8 cellular contexts compared by ENCODE assay signal in the genomic region with DNA sequence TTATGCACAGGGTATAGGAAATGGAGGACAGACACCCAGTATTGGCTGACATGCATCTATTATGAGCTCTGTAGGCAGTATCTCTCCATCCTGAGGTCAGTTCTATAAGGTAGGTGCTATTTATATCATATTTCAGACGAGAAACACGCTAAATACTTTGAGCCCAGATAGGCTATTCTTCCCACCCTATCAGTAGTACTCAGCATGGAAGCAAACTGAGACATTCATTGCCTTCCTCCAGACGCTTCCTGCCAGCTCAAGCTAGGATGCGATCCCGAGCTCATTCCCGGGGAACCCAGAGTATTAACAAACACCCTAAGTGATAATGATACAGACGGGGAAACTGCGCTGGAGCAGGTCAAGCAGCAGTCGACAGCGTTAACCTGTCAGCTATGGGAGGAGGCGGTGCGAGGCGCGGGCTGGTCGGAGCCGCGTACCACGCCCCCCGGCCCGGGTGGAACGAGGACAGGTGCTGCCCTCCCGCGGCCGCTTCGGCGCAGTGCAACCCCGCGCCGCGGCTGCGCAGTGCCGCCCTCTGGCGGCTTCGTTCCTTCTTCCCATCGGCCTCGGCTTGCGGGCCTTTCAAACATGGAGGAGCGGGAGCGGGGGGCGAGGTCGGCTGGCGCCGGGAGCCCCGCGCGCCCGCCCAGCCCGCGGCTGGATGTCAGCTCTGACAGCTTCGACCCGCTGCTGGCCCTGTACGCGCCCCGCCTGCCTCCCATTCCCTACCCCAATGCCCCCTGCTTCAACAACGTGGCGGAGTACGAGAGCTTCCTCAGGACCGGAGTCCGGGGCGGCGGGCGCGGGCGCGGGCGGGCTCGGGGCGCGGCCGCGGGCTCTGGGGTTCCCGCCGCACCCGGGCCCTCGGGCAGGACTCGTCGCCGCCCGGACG. TPM values are rescaled to one million over a fixed set of nuclear protein-coding genes. Genes with fewer than 3 reads are reported as not detected.
DNase-seq lines count a peak whose midpoint lies in the region; ATAC-seq and TF ChIP-seq lines count a peak whose summit lies in the region.

A gene (plus strand): TSS at position 550 of the 892 bp plus-strand sequence. CDS start 39 bp downstream, at position 589.

- H3K4me1 Mint-ChIP-seq in dendritic cell treated with granulocyte-macrophage colony-stimulating factor and Interleukin-4, amounts not matched to agents 40 ng/mL and 50 ng/mL, for 4 days (ENCODE audit: low read depth) = peaks cover 7% of the 10 kb centered on the region

- intact Hi-C loops in dendritic cell treated with granulocyte-macrophage colony-stimulating factor and Interleukin-4, amounts not matched to agents 40 ng/mL and 50 ng/mL, for 4 days (cut with micrococcal nuclease) = loop anchor here (1.0 to 5.0 kb wide), 5 partner anchors 12 to 596 kb away; a partner anchor contains a TSS
- intact Hi-C loops in lower leg skin (cut with DNase I; ENCODE audit: low total_unique reads) = loop anchor here (10.0 kb wide), 1 partner anchor 419 kb away; no protein-coding TSS in a partner anchor

- peak within 1 kb of the TSS; percentile 69 for H3K4me3 ChIP-seq in lower leg skin (ENCODE audit: low read depth, poor library complexity, severe bottlenecking)

- no peak for TF ChIP-seq POLR2A in lower leg skin (IDR thresholded peaks at IDR 0.05)

- peak within 1 kb of the TSS; percentile 64 for H3K27ac Mint-ChIP-seq in dendritic cell treated with granulocyte-macrophage colony-stimulating factor and Interleukin-4, amounts not matched to agents 40 ng/mL and 50 ng/mL, for 4 days

- peak in 1 of 3 donors; percentile 86 for TF ChIP-seq CTCF in lower leg skin (IDR thresholded peaks at IDR 0.05)

- peak within 1 kb of the TSS; percentile 78 for H3K4me3 Mint-ChIP-seq in dendritic cell treated with granulocyte-macrophage colony-stimulating factor and Interleukin-4, amounts not matched to agents 40 ng/mL and 50 ng/mL, for 4 days

- 0 to 1% methylated on average over 27 to 54 of the region's 80 CpGs for WGBS in lower leg skin, 2 donors

- no peaks in the 10 kb centered on the region for H3K9me3 Mint-ChIP-seq in dendritic cell treated with granulocyte-macrophage colony-stimulating factor and Interleukin-4, amounts not matched to agents 40 ng/mL and 50 ng/mL, for 4 days

- ATAC-seq in GM19324 (IDR thresholded peaks at IDR 0.05; ENCODE audit: low FRiP score, unreplicated experiment) (peak; percentile 92), HG03457 (IDR thresholded peaks at IDR 0.05; ENCODE audit: unreplicated experiment) (peak; percentile 89)

- peaks cover 4% of the 10 kb centered on the region for H3K27me3 Mint-ChIP-seq in dendritic cell treated with granulocyte-macrophage colony-stimulating factor and Interleukin-4, amounts not matched to agents 40 ng/mL and 50 ng/mL, for 4 days

- peaks cover 15% of the 10 kb centered on the region for H3K36me3 Mint-ChIP-seq in dendritic cell treated with granulocyte-macrophage colony-stimulating factor and Interleukin-4, amounts not matched to agents 40 ng/mL and 50 ng/mL, for 4 days (ENCODE audit: low read depth)

- DNase-seq in CD1c-positive myeloid dendritic cell (ENCODE audit: extremely low spot score) (peak; percentile 96), NCI-H526 (lab: John Stamatoyannopoulos, UW) (peak; percentile 53 to 90), lower leg skin (ENCODE audit: low spot score in 2 of 2) (peak; percentile 85 to 97)
- peak; percentile 90 for DNase-seq in activated CD4-positive, alpha-beta T cell treated with anti-CD3 and anti-CD28 coated beads, Interleukin-2, amount 50 U/mL, for 1 hour
- DNase-seq in stimulated activated CD4-positive, alpha-beta T cell treated with anti-CD3 and anti-CD28 coated beads, Interleukin-4, amount 100 ng/mL, for 4 hours = peak; percentile 88 to 91

RNA-seq across cellular contexts. Expression of the gene that starts here (rescaled TPM):
- 1 to 10 TPM; 3.6 to 5.6 (median 3.8) TPM for total RNA-seq in lower leg skin

Comparison
In these comparisons a context has a peak if more than half of its experiments do, and no peak if none do; other contexts are left out.
1. Peak in every context shown above with its lines: DNase-seq, ATAC-seq and H3K4me3 ChIP-seq.